In the genomic region with DNA sequence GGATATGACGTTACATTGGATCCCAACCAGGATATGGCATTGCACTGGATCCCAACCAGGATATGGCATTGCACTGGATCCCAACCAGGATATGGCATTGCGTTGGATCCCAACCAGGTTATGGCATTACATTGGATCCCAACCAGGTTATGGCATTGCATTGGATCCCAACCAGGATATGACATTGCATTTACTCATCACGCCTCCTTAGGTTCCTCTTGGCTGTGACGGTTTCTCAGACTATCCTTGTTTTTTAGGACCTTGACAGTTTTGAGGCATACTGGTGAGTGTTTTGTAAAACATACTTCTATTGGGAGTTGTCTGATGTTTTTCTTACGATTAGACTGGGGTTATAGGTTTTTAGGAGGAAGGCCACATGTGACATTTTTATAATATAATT, we compare ENCODE assay signal across 16 cellular contexts. TPM values are rescaled to one million over a fixed set of nuclear protein-coding genes. Genes with fewer than 3 reads are reported as not detected.
DNase-seq lines count a peak whose midpoint lies in the region; ATAC-seq and TF ChIP-seq lines count a peak whose summit lies in the region.
"Had no signal": no experiment of that assay in that cellular context is flagged by ENCODE, and none has a peak within 500 bp of the region (broad histone marks: within the 10 kb centered on the region; RNA-seq: fewer than 3 reads in every experiment).

No MANE protein-coding gene starts in this region.

- no peak for ATAC-seq in esophagus mucosa
- ATAC-seq: GM12878 had no signal

- DNase-seq in ELR (ENCODE audit: low read depth), result peak; percentile 51
- peak; percentile 51 for DNase-seq in RKO (ENCODE audit: low spot score)
- DNase-seq in epithelial cell of prostate (ENCODE audit: low read depth, low spot score), result no peak
- DNase-seq in G401 (ENCODE audit: low spot score), result no peak
- DNase-seq in activated CD4-positive, alpha-beta T cell treated with anti-CD3 and anti-CD28 coated beads for 1 hour, result no peak
- no peak for DNase-seq in NCI-H2196 treated with DMSO at 0.1 percent for 48 hours (lab: John Stamatoyannopoulos, UW; ENCODE audit: unreplicated experiment)
- DNase-seq: 8988T; AML-193; Caco-2; CD8-positive, alpha-beta memory T cell; DND-41; KG1 had no signal

- H3K4me3 ChIP-seq in HEK293 (ENCODE audit: low read depth, low read length), result no peak overlapping the region
- H3K4me3 ChIP-seq: BLaER1, GM12878 had no signal

- H3K9me3 ChIP-seq in HEK293 (ENCODE audit: control insufficient read depth, insufficient read depth, low read depth, low read length), result no peaks in the 10 kb centered on the region
- H3K9me3 ChIP-seq: BLaER1, Caco-2 had no signal

- TF ChIP-seq CTCF in HEK293 (tag by site-specific recombination; IDR thresholded peaks at IDR 0.05), result no peak

- no peaks in the 10 kb centered on the region for H3K4me1 ChIP-seq in HEK293 (ENCODE audit: control insufficient read depth, insufficient read depth, low read length)

- CTCF ChIA-PET in HEK293 (lab: Yijun Ruan, JAX), result interaction anchor here (1.3 kb wide), 1 partner anchor 86 kb away, joined by 4 read pairs; no protein-coding TSS in a partner anchor

- H3K27ac ChIP-seq in HEK293 (ENCODE audit: extremely low read depth, low read depth, low read length) (no peak overlapping the region), epithelial cell of prostate (peak overlapping the region; percentile 1)
- H3K27ac ChIP-seq: BLaER1 had no signal

- POLR2A ChIA-PET in HEK293 (lab: Yijun Ruan, JAX), result no interaction called here

- in situ Hi-C loops in G401 (cut with HindIII; ENCODE audit: low sequenced_read_pairs), result no loop called here

- no peaks in the 10 kb centered on the region for H3K36me3 ChIP-seq in HEK293 (ENCODE audit: control insufficient read depth in 2 of 2, insufficient read depth in 1 of 2, low read length in 2 of 2)
- H3K36me3 ChIP-seq: BLaER1 had no signal

TF ChIP-seq in HEK293, 187 proteins besides CTCF, POLR2A, EP300 and RAD21:
- TF ChIP-seq ZNF600 (tag by site-specific recombination; IDR thresholded peaks at IDR 0.05) (peak; percentile 68), SP3 (tag by site-specific recombination; IDR thresholded peaks at IDR 0.05) (no peak), ZNF623 (tag by site-specific recombination; IDR thresholded peaks at IDR 0.05) (no peak), KLF7 (tag by site-specific recombination; IDR thresholded peaks at IDR 0.05; ENCODE audit: borderline replicate concordance) (no peak)
- TF ChIP-seq, protein P1, sequence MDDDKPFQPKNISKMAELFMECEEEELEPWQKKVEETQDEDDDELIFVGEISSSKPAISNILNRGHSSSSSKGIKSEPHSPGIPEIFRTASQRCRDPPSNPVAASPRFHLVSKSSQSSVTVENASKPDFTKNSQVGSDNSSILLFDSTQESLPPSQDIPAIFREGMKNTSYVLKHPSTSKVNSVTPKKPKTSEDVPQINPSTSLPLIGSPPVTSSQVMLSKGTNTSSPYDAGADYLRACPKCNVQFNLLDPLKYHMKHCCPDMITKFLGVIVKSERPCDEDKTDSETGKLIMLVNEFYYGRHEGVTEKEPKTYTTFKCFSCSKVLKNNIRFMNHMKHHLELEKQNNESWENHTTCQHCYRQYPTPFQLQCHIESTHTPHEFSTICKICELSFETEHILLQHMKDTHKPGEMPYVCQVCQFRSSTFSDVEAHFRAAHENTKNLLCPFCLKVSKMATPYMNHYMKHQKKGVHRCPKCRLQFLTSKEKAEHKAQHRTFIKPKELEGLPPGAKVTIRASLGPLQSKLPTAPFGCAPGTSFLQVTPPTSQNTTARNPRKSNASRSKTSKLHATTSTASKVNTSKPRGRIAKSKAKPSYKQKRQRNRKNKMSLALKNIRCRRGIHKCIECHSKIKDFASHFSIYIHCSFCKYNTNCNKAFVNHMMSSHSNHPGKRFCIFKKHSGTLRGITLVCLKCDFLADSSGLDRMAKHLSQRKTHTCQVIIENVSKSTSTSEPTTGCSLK (tag by site-specific recombination; IDR thresholded peaks at IDR 0.05), result no peak

RNA-seq across cellular contexts. Expression of gene ACSL1, which starts 5.4 kb away (rescaled TPM):
- total RNA-seq in G401 (2014; rRNA removed; shearing (Covaris generic)), result 3.8 and 5.3 TPM in 2 replicates
- total RNA-seq in esophagus mucosa, result 74.3 TPM

Comparison
In these comparisons a context has a peak if more than half of its experiments do, and no peak if none do; other contexts are left out.
1. DNase-seq: peak in ELR (single experiment) and RKO (single experiment); none in epithelial cell of prostate (single experiment), G401 (single experiment), activated CD4-positive, alpha-beta T cell treated with anti-CD3 and anti-CD28 coated beads for 1 hour (single experiment) and NCI-H2196 treated with DMSO at 0.1 percent for 48 hours (single experiment).
2. RNA of gene ACSL1, which starts 5.4 kb away (total RNA-seq): 74.3 TPM in esophagus mucosa (single experiment); 3.8 to 5.3 TPM in G401; every median in the first group is over 10 times any median in the second.